Comparison of ENCODE assay signal across 11 cellular contexts in genomic region chr5:77425420-77425819, GRCh38.
"Had no signal": no experiment of that assay in that cellular context is flagged by ENCODE, and none has a peak within 500 bp of the region (broad histone marks: within the 10 kb centered on the region; RNA-seq: fewer than 3 reads in every experiment).

No MANE protein-coding gene starts in this region.

- H3K27me3 ChIP-seq: SJCRH30, tibial nerve had no signal

- H3K4me3 ChIP-seq: SJCRH30, tibial nerve had no signal

- ATAC-seq: stimulated activated memory B cell treated with anti-CD40 and anti-IgM and Interleukin-4, amounts not matched to agents 10 μg/mL and 1 μg/mL and 100 μg/mL, for 72 hours; T-helper 17 cell had no signal

- H3K27ac ChIP-seq: SJCRH30, tibial nerve had no signal

- DNase-seq: activated B cell treated with CpG ODN at 0.5 μM for 24 hours; activated CD4-positive, alpha-beta T cell treated with anti-CD3 and anti-CD28 coated beads for 48 hours; activated CD8-positive, alpha-beta memory T cell treated with anti-CD3 and anti-CD28 coated beads, Interleukin-2, amount 50 U/mL, for 48 hours; activated CD8-positive, alpha-beta T cell treated with anti-CD3 and anti-CD28 coated beads for 36 hours; activated gamma-delta T cell treated with Interleukin-2 at 50 U/mL for 16 hours; activated T-cell treated with anti-CD3 and anti-CD28 coated beads, Interleukin-2, amount 50 U/mL, for 72 hours; cerebellar nuclear complex; SJCRH30; T-helper 17 cell had no signal
